8 cellular contexts compared by ENCODE assay signal in genomic region chr2:10079192-10079930, GRCh38. TPM values are rescaled to one million over a fixed set of nuclear protein-coding genes. Genes with fewer than 3 reads are reported as not detected.
DNase-seq lines count a peak whose midpoint lies in the region; ATAC-seq, FAIRE-seq and TF ChIP-seq lines count a peak whose summit lies in the region.

No MANE protein-coding gene starts in this region.

- H3K36me3 Mint-ChIP-seq in activated T-helper 17 cell treated with anti-CD3 and anti-CD28 coated beads, Interleukin-2, amount 50 U/mL, for 72 hours (ENCODE audit: low read depth), result no peaks in the 10 kb centered on the region

- DNase-seq in AG04450 (ENCODE audit: low read depth, low spot score), result no peak
- peak; percentile 48 for DNase-seq in HK-2 (ENCODE audit: unreplicated experiment)
- peak; percentile 58 to 65 for DNase-seq in frontal cortex (ENCODE audit: low spot score in 2 of 2)
- DNase-seq in neuronal stem cell (ENCODE audit: low spot score), result peak; percentile 33
- no peak for DNase-seq in NK-92 treated with Interleukin-12 subunit alpha and Interleukin-12 subunit beta, amount 100 ng/mL, for 24 hours (lab: John Stamatoyannopoulos, UW)

- no peaks in the 10 kb centered on the region for H3K9me3 Mint-ChIP-seq in activated T-helper 17 cell treated with anti-CD3 and anti-CD28 coated beads, Interleukin-2, amount 50 U/mL, for 72 hours

- no peak overlapping the region for H3K4ac ChIP-seq in neuronal stem cell (ENCODE audit: low read length)

- no peak overlapping the region for H2BK12ac ChIP-seq in neuronal stem cell (ENCODE audit: low read length)

- H3K4me3 ChIP-seq in AG04450 (ENCODE audit: low read depth, low read length) (peak overlapping the region; percentile 39), neuronal stem cell (ENCODE audit: low read length in 2 of 2) (peak overlapping the region; percentile 28 to 76)

- no peak overlapping the region for H3K9ac ChIP-seq in neuronal stem cell (ENCODE audit: low read depth, low read length, poor library complexity)

- no peaks in the 10 kb centered on the region for H3K79me1 ChIP-seq in neuronal stem cell (ENCODE audit: low read depth, low read length)

- no peak overlapping the region for H4K8ac ChIP-seq in neuronal stem cell (ENCODE audit: low read depth, low read length)

- H3K4me3 Mint-ChIP-seq in activated T-helper 17 cell treated with anti-CD3 and anti-CD28 coated beads, Interleukin-2, amount 50 U/mL, for 72 hours, result peak overlapping the region; percentile 68

- no peaks in the 10 kb centered on the region for H3K36me3 ChIP-seq in neuronal stem cell (replicated peaks in 1 of 2; ENCODE audit: control insufficient read depth in 2 of 2, insufficient read depth in 2 of 2, low read length in 2 of 2)

- peaks cover 3 to 5% of the 10 kb centered on the region in 2 donors for H3K4me1 ChIP-seq in neuronal stem cell (ENCODE audit: control insufficient read depth in 2 of 2, insufficient read depth in 1 of 2, low read depth in 1 of 2, low read length in 2 of 2)

- ATAC-seq in GM18505 (IDR thresholded peaks at IDR 0.05; ENCODE audit: unreplicated experiment) (peak; percentile 28), GM21717 (IDR thresholded peaks at IDR 0.05; ENCODE audit: unreplicated experiment) (no peak)
- ATAC-seq in activated T-helper 17 cell treated with anti-CD3 and anti-CD28 coated beads, Interleukin-2, amount 50 U/mL, for 72 hours (replicated peaks), result peak; percentile 46

- H3K4me1 Mint-ChIP-seq in activated T-helper 17 cell treated with anti-CD3 and anti-CD28 coated beads, Interleukin-2, amount 50 U/mL, for 72 hours, result no peaks in the 10 kb centered on the region

- CTCF ChIA-PET in AG04450 (lab: Charles Lee), result interaction anchor here (0.6 to 3.1 kb wide), 5 partner anchors 14 to 356 kb away, joined by 3 to 22 read pairs (median 4); no protein-coding TSS in a partner anchor

- H3K4me2 ChIP-seq in neuronal stem cell (ENCODE audit: insufficient read depth, low read length, poor library complexity, severe bottlenecking), result peak overlapping the region; percentile 64

- TF ChIP-seq POLR2A in GM18505 (IDR thresholded peaks at IDR 0.05; ENCODE audit: borderline replicate concordance, extremely low read depth, insufficient read depth, insufficient read length), result no peak

- no peak overlapping the region for H2BK120ac ChIP-seq in neuronal stem cell (ENCODE audit: low read depth, low read length)

- no peak overlapping the region for H2AK5ac ChIP-seq in neuronal stem cell (ENCODE audit: low read depth, low read length)

- no peak for FAIRE-seq in frontal cortex (lab: Jason Lieb, UNC)

- no peak for TF ChIP-seq CTCF in AG04450 (IDR thresholded peaks at IDR 0.05; ENCODE audit: low read depth, low read length)

- WGBS in neuronal stem cell (ENCODE audit: extremely low coverage in 2 of 2, insufficient read length in 2 of 2, insufficient replicate concordance in 1 of 2), 2 donors, result no CpG with 5 or more reads among the region's 67 CpGs

- H3K23ac ChIP-seq in neuronal stem cell (ENCODE audit: low read depth, low read length, poor library complexity), result no peak overlapping the region

- H3K27me3 Mint-ChIP-seq in activated T-helper 17 cell treated with anti-CD3 and anti-CD28 coated beads, Interleukin-2, amount 50 U/mL, for 72 hours, result peaks cover 51% of the 10 kb centered on the region

- POLR2A ChIA-PET in AG04450 (lab: Yijun Ruan, JAX), result interaction anchor here (1.2 kb wide), 1 partner anchor 18 kb away, joined by 4 read pairs; no protein-coding TSS in a partner anchor

- no peak overlapping the region for H2BK5ac ChIP-seq in neuronal stem cell (ENCODE audit: low read length)

- H3K27me3 ChIP-seq in AG04450 (ENCODE audit: control insufficient read depth, insufficient read depth, low read length) (peaks cover 66% of the 10 kb centered on the region), neuronal stem cell (ENCODE audit: control insufficient read depth in 3 of 3, insufficient read depth in 3 of 3, low read depth in 1 of 3, low read length in 3 of 3) (peaks cover 9 to 90% (median 41%) of the 10 kb centered on the region in 3 experiments)

- no peak overlapping the region for H3K27ac Mint-ChIP-seq in activated T-helper 17 cell treated with anti-CD3 and anti-CD28 coated beads, Interleukin-2, amount 50 U/mL, for 72 hours

- H2BK15ac ChIP-seq in neuronal stem cell (ENCODE audit: low read length), result no peak overlapping the region

- H3K27ac ChIP-seq in AG04450 (ENCODE audit: low read depth, low read length) (no peak overlapping the region), neuronal stem cell (replicated peaks; ENCODE audit: low read length) (no peak overlapping the region)

- H2AFZ ChIP-seq in neuronal stem cell (ENCODE audit: low read length), result peak overlapping the region; percentile 90

- H3K14ac ChIP-seq in neuronal stem cell (ENCODE audit: low read length), result no peak overlapping the region

- H3K18ac ChIP-seq in neuronal stem cell (ENCODE audit: low read length), result peak overlapping the region; percentile 67

- H3K9me3 ChIP-seq in AG04450 (ENCODE audit: control insufficient read depth, insufficient read depth, low read length) (no peaks in the 10 kb centered on the region), neuronal stem cell (replicated peaks in 1 of 2; ENCODE audit: control insufficient read depth in 2 of 2, insufficient read depth in 1 of 2, low read depth in 1 of 2, low read length in 2 of 2) (no peaks in the 10 kb centered on the region)

- H4K91ac ChIP-seq in neuronal stem cell (ENCODE audit: low read depth, low read length, poor library complexity), result no peak overlapping the region

RNA-seq across cellular contexts. Expression of gene CYS1, which starts 0.8 kb away (rescaled TPM):
- 0.12 and 0.24 TPM in 2 replicates for polyA plus RNA-seq in AG04450 (2011; rRNA removed)
- 0.13 and 0.28 TPM in 2 replicates for polyA minus RNA-seq in AG04450 (2011; rRNA and poly(A)+ RNA removed)
- total RNA-seq in activated T-helper 17 cell treated with anti-CD3 and anti-CD28 coated beads, Interleukin-2, amount 50 U/mL, for 72 hours, result under 1 TPM in 1 of 2 donors, not detected in 1; 0.09 TPM
- total RNA-seq in frontal cortex, result 0.82 TPM
- 0.26 TPM for polyA plus RNA-seq in neuronal stem cell (2013, experiment 1 of 2)
- 0.24 TPM for polyA plus RNA-seq in neuronal stem cell (2013, experiment 2 of 2)

RNA-seq across cellular contexts. Expression of gene KLF11, which starts 36.0 kb away (rescaled TPM):
- polyA plus RNA-seq in AG04450 (2011; rRNA removed), result 4.9 and 5.5 TPM in 2 replicates
- polyA minus RNA-seq in AG04450 (2011; rRNA and poly(A)+ RNA removed), result 6.3 and 12.2 TPM in 2 replicates
- 1 to 10 TPM; 5.6 to 7.9 TPM for total RNA-seq in activated T-helper 17 cell treated with anti-CD3 and anti-CD28 coated beads, Interleukin-2, amount 50 U/mL, for 72 hours
- 13.0 TPM for total RNA-seq in frontal cortex
- 3.0 TPM for polyA plus RNA-seq in neuronal stem cell (2013, experiment 1 of 2)
- polyA plus RNA-seq in neuronal stem cell (2013, experiment 2 of 2), result 2.9 TPM

RNA-seq across cellular contexts. Expression of gene RRM2, which starts 43.2 kb away (rescaled TPM):
- 13.7 and 21.7 TPM in 2 replicates for polyA plus RNA-seq in AG04450 (2011; rRNA removed)
- 11.1 and 20.5 TPM in 2 replicates for polyA minus RNA-seq in AG04450 (2011; rRNA and poly(A)+ RNA removed)
- 100 to 1,000 TPM; 515 to 567 TPM for total RNA-seq in activated T-helper 17 cell treated with anti-CD3 and anti-CD28 coated beads, Interleukin-2, amount 50 U/mL, for 72 hours
- total RNA-seq in frontal cortex, result 4.1 TPM
- 66.4 TPM for polyA plus RNA-seq in neuronal stem cell (2013, experiment 1 of 2)
- 69.3 TPM for polyA plus RNA-seq in neuronal stem cell (2013, experiment 2 of 2)

Comparison
In these comparisons a context has a peak if more than half of its experiments do, and no peak if none do; other contexts are left out.
1. DNase-seq: peak in HK-2 (single experiment), frontal cortex (2 of 2) and neuronal stem cell (single experiment); none in AG04450 (single experiment) and NK-92 treated with Interleukin-12 subunit alpha and Interleukin-12 subunit beta, amount 100 ng/mL, for 24 hours (single experiment).
2. RNA of gene RRM2, which starts 43.2 kb away (total RNA-seq): 515 to 567 TPM in activated T-helper 17 cell treated with anti-CD3 and anti-CD28 coated beads, Interleukin-2, amount 50 U/mL, for 72 hours; 4.1 TPM in frontal cortex (single experiment); every median in the first group is over 100 times any median in the second.